Comparison of ENCODE assay signal across 1 cellular context in the genomic region with DNA sequence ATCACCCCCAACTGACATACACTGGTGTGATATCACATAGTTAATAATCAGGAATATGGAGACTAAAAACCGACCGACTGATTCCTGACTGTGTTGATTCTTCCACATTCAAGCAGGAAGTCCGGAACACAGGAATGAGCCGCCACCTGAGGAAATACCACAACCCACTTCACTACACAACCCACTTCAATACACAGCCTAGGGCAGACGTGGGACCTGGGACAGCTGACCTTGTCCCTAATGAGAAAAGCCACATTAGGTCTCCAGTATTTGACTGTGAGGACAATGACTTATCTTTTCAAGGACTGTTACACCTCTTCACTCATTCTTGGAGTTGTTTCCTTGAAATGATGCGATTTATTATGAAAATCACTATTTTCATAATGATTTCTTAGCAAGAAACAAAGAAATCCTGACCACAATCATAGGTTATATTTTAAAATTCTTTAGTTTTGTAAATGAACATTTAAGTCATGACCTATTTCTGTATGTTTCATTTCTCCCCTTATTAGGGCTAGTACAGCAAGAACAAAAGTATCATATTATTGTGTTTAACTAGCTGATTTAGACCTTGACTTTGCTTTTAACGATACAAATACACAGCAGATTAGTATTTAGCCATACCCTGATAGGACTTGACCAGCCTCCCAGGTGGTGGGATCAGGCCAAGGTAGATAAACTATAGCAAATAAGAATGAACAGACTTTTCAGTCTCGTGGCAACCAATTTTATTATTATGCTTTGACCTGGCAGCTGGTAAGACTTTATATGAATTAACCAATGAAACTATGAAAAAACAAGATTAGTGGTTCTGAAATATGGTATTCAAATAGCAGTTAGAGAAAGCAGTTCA.
A peak's percentile ranks its signal among the peaks of the same experiment; 100 is the strongest.
TF ChIP-seq lines count a peak whose summit lies in the region.

No MANE protein-coding gene starts in this region.

TF ChIP-seq in K562, 482 proteins besides CTCF, POLR2A, EP300 and RAD21:
- TF ChIP-seq RFX1 (IDR thresholded peaks at IDR 0.05) (peak; percentile 14; the same call in 1 of the 2 replicates), PHF21A (IDR thresholded peaks at IDR 0.05; ENCODE audit: borderline replicate concordance, low read depth) (no peak)
